Comparison of ENCODE assay signal across 15 cellular contexts in the genomic region with DNA sequence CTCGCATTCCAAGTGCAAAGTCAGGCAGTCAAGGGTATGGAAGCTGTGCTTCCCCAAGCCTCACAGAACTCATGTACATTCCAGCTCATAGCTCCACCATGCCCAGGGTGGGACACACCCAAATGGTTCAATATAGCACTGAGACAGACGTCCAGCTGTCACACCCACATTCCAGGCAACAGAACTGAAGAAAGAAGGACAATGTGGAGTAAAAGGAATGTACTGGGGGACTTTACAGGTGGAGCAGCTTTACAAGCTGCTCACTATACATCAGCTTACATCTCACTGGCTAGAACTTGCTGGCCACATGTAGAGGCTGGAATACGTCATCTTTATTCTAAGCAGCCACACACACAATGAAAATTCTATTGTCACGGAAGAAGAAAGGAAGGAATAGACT.
DNase-seq lines count a peak whose midpoint lies in the region; TF ChIP-seq lines count a peak whose summit lies in the region.
"Had no signal": no experiment of that assay in that cellular context is flagged by ENCODE, and none has a peak within 500 bp of the region (broad histone marks: within the 10 kb centered on the region; RNA-seq: fewer than 3 reads in every experiment).

No MANE protein-coding gene starts in this region.

- DNase-seq in activated naive CD8-positive, alpha-beta T cell treated with anti-CD3 and anti-CD28 coated beads for 36 hours: no peak
- DNase-seq in kidney tubule cell (ENCODE audit: low spot score): peak; percentile 37
- no peak for DNase-seq in tibial artery
- no peak for DNase-seq in H7
- DNase-seq in KBM-7: no peak
- DNase-seq in globus pallidus (ENCODE audit: low spot score): no peak
- DNase-seq: 8988T; activated T-cell treated with anti-CD3 and anti-CD28 coated beads, Interleukin-2, amount 50 U/mL, for 48 hours; NCI-H1048; NCI-H69; SHP77; WERI-Rb-1 had no signal

- peak overlapping the region; percentile 31 for H3K27ac Mint-ChIP-seq in activated naive CD8-positive, alpha-beta T cell
- no peak overlapping the region for H3K27ac Mint-ChIP-seq in activated naive CD8-positive, alpha-beta T cell treated with anti-CD3 and anti-CD28 coated beads for 36 hours
- peak overlapping the region in 3 of 5 experiments; percentile 25 to 49 (median 41) for H3K27ac Mint-ChIP-seq in brain

- H3K9me3 ChIP-seq in tibial artery: no peaks in the 10 kb centered on the region

- H3K4me1 ChIP-seq in tibial artery: peaks cover 0 to 44% (median 10%) of the 10 kb centered on the region in 4 donors

- H3K4me3 ChIP-seq in tibial artery (no peak overlapping the region), H7 (ENCODE audit: insufficient read depth, low read depth, low read length) (no peak overlapping the region)

- no peak for TF ChIP-seq CTCF in brain (conservative IDR thresholded peaks at IDR 0.05)
- TF ChIP-seq CTCF in tibial artery (IDR thresholded peaks at IDR 0.05): no peak

- H3K4me1 Mint-ChIP-seq in activated naive CD8-positive, alpha-beta T cell (ENCODE audit: low read depth): peaks cover 74% of the 10 kb centered on the region
- peaks cover 49% of the 10 kb centered on the region for H3K4me1 Mint-ChIP-seq in activated naive CD8-positive, alpha-beta T cell treated with anti-CD3 and anti-CD28 coated beads for 36 hours
- peaks cover 37% of the 10 kb centered on the region for H3K4me1 Mint-ChIP-seq in brain

- intact Hi-C loops in tibial artery (cut with DNase I; ENCODE audit: low total_unique reads): no loop called here

- no peak overlapping the region for H3K4me3 Mint-ChIP-seq in activated naive CD8-positive, alpha-beta T cell
- H3K4me3 Mint-ChIP-seq in activated naive CD8-positive, alpha-beta T cell treated with anti-CD3 and anti-CD28 coated beads for 36 hours: no peak overlapping the region
- H3K4me3 Mint-ChIP-seq in brain: no peak overlapping the region

- H3K36me3 ChIP-seq in tibial artery: no peaks in the 10 kb centered on the region
- no peaks in the 10 kb centered on the region for H3K36me3 ChIP-seq in H7 (replicated peaks; ENCODE audit: control insufficient read depth, insufficient read depth, low read length)
- H3K36me3 ChIP-seq: WERI-Rb-1 had no signal

- no peaks in the 10 kb centered on the region for H3K9me3 Mint-ChIP-seq in activated naive CD8-positive, alpha-beta T cell (ENCODE audit: low read depth)
- peaks cover 1% of the 10 kb centered on the region for H3K9me3 Mint-ChIP-seq in activated naive CD8-positive, alpha-beta T cell treated with anti-CD3 and anti-CD28 coated beads for 36 hours
- H3K9me3 Mint-ChIP-seq in brain: peaks cover 0 to 4% (median 0%) of the 10 kb centered on the region in 5 experiments

- peak overlapping the region; percentile 4 to 42 for H3K27ac ChIP-seq in tibial artery
- H3K27ac ChIP-seq: HL-60, WERI-Rb-1 had no signal

- peaks cover 15% of the 10 kb centered on the region for H3K36me3 Mint-ChIP-seq in activated naive CD8-positive, alpha-beta T cell
- H3K36me3 Mint-ChIP-seq in activated naive CD8-positive, alpha-beta T cell treated with anti-CD3 and anti-CD28 coated beads for 36 hours: peaks cover 34% of the 10 kb centered on the region
- peaks cover 39% of the 10 kb centered on the region for H3K36me3 Mint-ChIP-seq in brain

- H3K27me3 ChIP-seq in tibial artery: no peaks in the 10 kb centered on the region
- H3K27me3 ChIP-seq in H7 (ENCODE audit: control insufficient read depth, insufficient read depth, low read length): no peaks in the 10 kb centered on the region

- no peaks in the 10 kb centered on the region for H3K27me3 Mint-ChIP-seq in activated naive CD8-positive, alpha-beta T cell
- H3K27me3 Mint-ChIP-seq in activated naive CD8-positive, alpha-beta T cell treated with anti-CD3 and anti-CD28 coated beads for 36 hours: no peaks in the 10 kb centered on the region
- no peaks in the 10 kb centered on the region for H3K27me3 Mint-ChIP-seq in brain

- in situ Hi-C loops in KBM-7 (cut with MboI; ENCODE audit: low pct_unique_long_range_greater_than_20kb, low sequenced_read_pairs): no loop called here
